ENCODE assay signal across 8 cellular contexts in the genomic region with DNA sequence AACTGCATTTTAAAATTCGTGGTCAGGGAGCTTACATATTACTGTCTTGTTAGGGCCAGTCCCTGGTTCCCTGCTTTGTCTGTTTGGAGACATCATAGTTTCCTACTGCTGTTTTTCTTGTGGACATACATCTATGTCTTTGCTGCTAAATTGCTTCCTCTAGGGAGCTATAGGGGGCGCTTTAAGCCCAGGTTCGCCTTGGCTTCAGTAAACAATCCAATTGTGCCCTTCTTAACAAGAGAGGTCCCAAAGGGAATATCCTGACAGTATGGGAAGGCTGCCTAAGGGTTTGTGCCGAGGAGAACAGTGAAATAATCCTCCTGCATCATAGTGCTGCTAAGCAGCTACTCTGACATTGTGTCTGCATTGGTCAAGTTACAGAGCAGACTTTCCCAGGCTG.
DNase-seq lines count a peak whose midpoint lies in the region; ATAC-seq, FAIRE-seq and TF ChIP-seq lines count a peak whose summit lies in the region.

No MANE protein-coding gene starts in this region.

- no peaks in the 10 kb centered on the region for H3K4me1 ChIP-seq in HAP-1
- no peaks in the 10 kb centered on the region for H3K4me1 ChIP-seq in H1 (replicated peaks in 1 of 4; ENCODE audit: control insufficient read depth in 3 of 4, insufficient read depth in 4 of 4, low read length in 3 of 4)
- H3K4me1 ChIP-seq in esophagus squamous epithelium = no peaks in the 10 kb centered on the region

- H4K8ac ChIP-seq in H1 (ENCODE audit: extremely low read depth, insufficient read depth, low read length) = no peak overlapping the region

- no peaks in the 10 kb centered on the region for H3K9me3 ChIP-seq in HAP-1
- no peaks in the 10 kb centered on the region for H3K9me3 ChIP-seq in H1 (ENCODE audit: insufficient read depth in 2 of 2, low read depth in 1 of 2, low read length in 1 of 2)
- H3K9me3 ChIP-seq in esophagus squamous epithelium = no peaks in the 10 kb centered on the region

- intact Hi-C loops in esophagus squamous epithelium (cut with DNase I) = no loop called here

- no peak overlapping the region for H3K56ac ChIP-seq in H1 (replicated peaks; ENCODE audit: insufficient read length, low read depth, low read length)

- H3K4me2 ChIP-seq in H1 (ENCODE audit: insufficient read depth in 1 of 2, low read depth in 2 of 2, low read length in 2 of 2) = no peak overlapping the region

- H3K27ac ChIP-seq in H1 (ENCODE audit: low read depth, low read length) (no peak overlapping the region), esophagus squamous epithelium (no peak overlapping the region)

- peak overlapping the region; percentile 64; the same call in 1 of the 2 replicates for H2AFZ ChIP-seq in H1 (ENCODE audit: low read length)

- peak overlapping the region; percentile 61; the same call in 1 of the 2 replicates for H2BK15ac ChIP-seq in H1 (ENCODE audit: low read length)

- H3K36me3 ChIP-seq in HAP-1 (replicated peaks) (no peaks in the 10 kb centered on the region), H1 (ENCODE audit: control insufficient read depth in 2 of 4, insufficient read depth in 4 of 4, low read length in 3 of 4) (no peaks in the 10 kb centered on the region), esophagus squamous epithelium (no peaks in the 10 kb centered on the region)

- ATAC-seq in GM19397 (IDR thresholded peaks at IDR 0.05; ENCODE audit: unreplicated experiment) = no peak

- DNase-seq in COLO668 (lab: John Stamatoyannopoulos, UW; ENCODE audit: unreplicated experiment) = peak; percentile 34
- peak; percentile 70 to 89 for DNase-seq in HAP-1 (ENCODE audit: low spot score in 2 of 2)
- DNase-seq in NCI-H526 treated with DMSO at 0.1 percent for 48 hours (lab: John Stamatoyannopoulos, UW) = peak; percentile 32
- peak; percentile 67 to 71 for DNase-seq in H1 (ENCODE audit: low read depth in 1 of 2, low spot score in 2 of 2)
- DNase-seq in retinal pigment epithelial cell (ENCODE audit: low read depth) = peak; percentile 15
- DNase-seq in esophagus squamous epithelium (lab: John Stamatoyannopoulos, UW) = no peak
- no peak for DNase-seq in activated gamma-delta T cell (lab: John Stamatoyannopoulos, UW)

- no peaks in the 10 kb centered on the region for H3K27me3 ChIP-seq in HAP-1 (ENCODE audit: low read depth)
- no peaks in the 10 kb centered on the region for H3K27me3 ChIP-seq in H1 (replicated peaks in 1 of 4; ENCODE audit: control insufficient read depth in 3 of 4, extremely low read depth in 1 of 4, insufficient read depth in 3 of 4, low read length in 3 of 4)
- no peaks in the 10 kb centered on the region for H3K27me3 ChIP-seq in esophagus squamous epithelium

- H4K5ac ChIP-seq in H1 (ENCODE audit: insufficient read length, low read depth, low read length) = no peak overlapping the region

- no peak overlapping the region for H3K14ac ChIP-seq in H1 (ENCODE audit: insufficient read length)

- in situ Hi-C loops in HAP-1 (cut with MboI; ENCODE audit: low sequenced_read_pairs) = no loop called here

- H2BK5ac ChIP-seq in H1 (ENCODE audit: low read depth, low read length) = no peak overlapping the region

- peak overlapping the region; percentile 80; the same call in 1 of the 2 replicates for H2BK12ac ChIP-seq in H1 (ENCODE audit: low read depth, low read length)

- no peak overlapping the region for H2BK120ac ChIP-seq in H1 (replicated peaks; ENCODE audit: low read depth, low read length)

- no peak overlapping the region for H3K23ac ChIP-seq in H1 (ENCODE audit: insufficient read length)

- no peak overlapping the region for H3K4ac ChIP-seq in H1 (replicated peaks; ENCODE audit: insufficient read length, low read depth, low read length)

- no peak overlapping the region for H3K18ac ChIP-seq in H1 (ENCODE audit: extremely low read depth, low read length)

- no peak overlapping the region for H3K9ac ChIP-seq in H1 (replicated peaks in 1 of 4; ENCODE audit: extremely low read depth in 1 of 4, low read depth in 3 of 4, low read length in 3 of 4)

- H2AK5ac ChIP-seq in H1 (ENCODE audit: low read depth, low read length) = no peak overlapping the region

- WGBS in H1 (ENCODE audit: extremely low coverage in 1 of 2, insufficient coverage in 1 of 2, insufficient read length in 1 of 2, insufficient replicate concordance in 2 of 2, low coverage in 1 of 2, low lambda C conversion rate in 2 of 2, missing lambda C conversion rate in 1 of 2), 2 experiments = 19% methylated on average over 4 of the region's 4 CpGs; no CpG with 5 or more reads in 1 of the 2 experiments
- 4 to 10% methylated on average over 4 of the region's 4 CpGs for WGBS in esophagus squamous epithelium, 2 donors

- H3K23me2 ChIP-seq in H1 (ENCODE audit: low read depth, low read length) = no peaks in the 10 kb centered on the region

- peak; percentile 93 for FAIRE-seq in H1 (lab: Jason Lieb, UNC)

- H2BK20ac ChIP-seq in H1 (ENCODE audit: low read length) = peak overlapping the region; percentile 48; the same call in 1 of the 2 replicates

- peak in 2 of 3 experiments; percentile 84 to 85; a peak in 3 of 4 replicates for TF ChIP-seq CTCF in H1 (IDR thresholded peaks at IDR 0.05; ENCODE audit: control extremely low read depth in 1 of 3, insufficient read depth in 1 of 3, low read depth in 1 of 3, low read length in 3 of 3)
- peak; percentile 80 for TF ChIP-seq CTCF in retinal pigment epithelial cell (conservative IDR thresholded peaks at IDR 0.05; ENCODE audit: low read depth, low read length)
- peak in 2 of 6 experiments; percentile 17 to 54 for TF ChIP-seq CTCF in esophagus squamous epithelium (IDR thresholded peaks at IDR 0.05)

- no peaks in the 10 kb centered on the region for H4K20me1 ChIP-seq in H1 (replicated peaks in 1 of 2; ENCODE audit: control insufficient read depth in 1 of 2, insufficient read depth in 2 of 2, low read length in 2 of 2)

- POLR2A ChIA-PET in H1 (lab: Charles Lee; ENCODE audit: partially characterized antibody) = no interaction called here

- H4K91ac ChIP-seq in H1 (replicated peaks; ENCODE audit: insufficient read length, low read length) = no peak overlapping the region

- TF ChIP-seq EP300 in H1 (IDR thresholded peaks at IDR 0.05; ENCODE audit: borderline replicate concordance in 1 of 2, low read depth in 2 of 2, low read length in 2 of 2) = no peak

- no peaks in the 10 kb centered on the region for H3K79me1 ChIP-seq in H1 (ENCODE audit: low read depth, low read length)

- peak; percentile 91 to 96 for TF ChIP-seq RAD21 in H1 (IDR thresholded peaks at IDR 0.05 in 1 of 2, conservative IDR thresholded peaks at IDR 0.05 in 1 of 2; ENCODE audit: low read depth in 2 of 2, low read length in 2 of 2)

- no peaks in the 10 kb centered on the region for H3K79me2 ChIP-seq in H1 (ENCODE audit: control insufficient read depth in 1 of 2, insufficient read depth in 2 of 2, low read length in 2 of 2)

- CTCF ChIA-PET in H1 (lab: Charles Lee; ENCODE audit: partially characterized antibody) = interaction anchor here (0.6 to 4.2 kb wide), 32 partner anchors 9 to 1350 kb away, joined by 3 to 16 read pairs (median 4); no protein-coding TSS in a partner anchor

- no peak overlapping the region for H3K4me3 ChIP-seq in HAP-1
- no peak overlapping the region for H3K4me3 ChIP-seq in H1 (ENCODE audit: extremely low read depth in 1 of 4, insufficient read depth in 2 of 4, low read depth in 3 of 4, low read length in 4 of 4)
- no peak overlapping the region for H3K4me3 ChIP-seq in retinal pigment epithelial cell (ENCODE audit: low read length)
- no peak overlapping the region for H3K4me3 ChIP-seq in esophagus squamous epithelium

- TF ChIP-seq POLR2A in H1 (IDR thresholded peaks at IDR 0.05; ENCODE audit: control extremely low read depth in 1 of 2, low read depth in 2 of 2, low read length in 2 of 2) (no peak), esophagus squamous epithelium (IDR thresholded peaks at IDR 0.05) (no peak)

TF ChIP-seq in H1, 55 proteins besides CTCF, POLR2A, EP300 and RAD21:
- TF ChIP-seq ASH2L (IDR thresholded peaks at IDR 0.05; ENCODE audit: low read length) (no peak), NRF1 (IDR thresholded peaks at IDR 0.05; ENCODE audit: low read depth, low read length) (no peak), BCL11A (IDR thresholded peaks at IDR 0.05; ENCODE audit: low read depth in 2 of 2, low read length in 2 of 2) (no peak), FOSL1 (IDR thresholded peaks at IDR 0.05; ENCODE audit: insufficient read depth, low read depth, low read length) (no peak), JUN (IDR thresholded peaks at IDR 0.05; ENCODE audit: low read depth, low read length) (no peak), YY1 (IDR thresholded peaks at IDR 0.05; ENCODE audit: low read depth, low read length) (no peak), POU5F1 (IDR thresholded peaks at IDR 0.05; ENCODE audit: low read depth, low read length) (no peak), BACH1 (IDR thresholded peaks at IDR 0.05; ENCODE audit: low read length) (no peak), GABPA (IDR thresholded peaks at IDR 0.05; ENCODE audit: borderline replicate concordance, insufficient read depth, low read length) (no peak), EZH2 (IDR thresholded peaks at IDR 0.05; ENCODE audit: low read depth, low read length, severe bottlenecking) (no peak), RFX5 (IDR thresholded peaks at IDR 0.05; ENCODE audit: borderline replicate concordance, low read depth, low read length) (no peak), TCF12 (IDR thresholded peaks at IDR 0.05; ENCODE audit: low read depth, low read length) (no peak)

Comparison
In these comparisons a context has a peak if more than half of its experiments do, and no peak if none do; other contexts are left out.
1. DNase-seq: peak in COLO668 (single experiment), HAP-1 (2 of 2), NCI-H526 treated with DMSO at 0.1 percent for 48 hours (single experiment), H1 (2 of 2) and retinal pigment epithelial cell (single experiment); none in esophagus squamous epithelium (single experiment) and activated gamma-delta T cell (single experiment).